ENCODE assay signal across 9 cellular contexts in the genomic region with DNA sequence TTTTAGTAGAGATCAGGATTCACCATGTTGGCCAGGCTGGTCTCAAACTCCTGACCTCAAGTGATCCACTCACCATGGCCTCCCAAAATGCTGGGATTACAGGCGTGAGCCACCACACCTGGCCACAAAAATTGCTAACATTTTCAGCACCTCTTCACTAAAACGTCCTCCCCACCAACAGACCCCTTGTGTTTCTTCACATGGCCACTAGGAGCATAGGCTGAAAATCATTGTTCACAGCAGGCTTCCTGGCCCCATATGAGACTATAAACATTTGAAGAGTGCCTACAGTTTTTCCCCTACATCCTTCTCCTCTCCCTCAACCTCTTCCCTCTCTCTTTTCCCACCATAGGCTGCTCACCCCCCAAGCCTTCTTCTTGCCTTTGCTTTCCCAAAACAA. TPM values are rescaled to one million over a fixed set of nuclear protein-coding genes. Genes with fewer than 3 reads are reported as not detected.
A peak's percentile ranks its signal among the peaks of the same experiment; 100 is the strongest.
DNase-seq lines count a peak whose midpoint lies in the region; ATAC-seq and TF ChIP-seq lines count a peak whose summit lies in the region.
"Had no signal": no experiment of that assay in that cellular context is flagged by ENCODE, and none has a peak within 500 bp of the region (broad histone marks: within the 10 kb centered on the region; RNA-seq: fewer than 3 reads in every experiment).

No MANE protein-coding gene starts in this region.

- ATAC-seq in Panc1, result peak; percentile 68; the same call in 1 of the 2 replicates
- no peak for ATAC-seq in HG02588 (IDR thresholded peaks at IDR 0.05; ENCODE audit: unreplicated experiment)

- no peak for TF ChIP-seq POLR2A in vagina (IDR thresholded peaks at IDR 0.05)
- no peak for TF ChIP-seq POLR2A in sigmoid colon (IDR thresholded peaks at IDR 0.05)

- no TSS peak for BruUV-seq in Panc1 (replicated peaks; lab: Mats Ljungman, UMichigan)

- no peak for TF ChIP-seq EP300 in sigmoid colon (IDR thresholded peaks at IDR 0.05)

- intact Hi-C loops in Panc1 (cut with micrococcal nuclease; ENCODE audit: unreplicated experiment), result no loop called here
- intact Hi-C loops in vagina (cut with DNase I), result no loop called here
- intact Hi-C loops in sigmoid colon (cut with DNase I), result no loop called here

- H3K4me1 ChIP-seq in Panc1 (ENCODE audit: control insufficient read depth, insufficient read depth, low read length) (no peaks in the 10 kb centered on the region), vagina (peaks cover 7% of the 10 kb centered on the region), sigmoid colon (peaks cover 0 to 19% (median 16%) of the 10 kb centered on the region in 4 donors)

- in situ Hi-C loops in Panc1 (cut with HindIII; ENCODE audit: low pct_unique_long_range_greater_than_20kb, low sequenced_read_pairs), result no loop called here

- 43 to 49% methylated on average over 2 of the region's 2 CpGs for WGBS in sigmoid colon, 2 donors

- H3K9me3 ChIP-seq in Panc1 (ENCODE audit: control insufficient read depth, insufficient read depth, low read depth, low read length) (no peaks in the 10 kb centered on the region), vagina (no peaks in the 10 kb centered on the region), sigmoid colon (no peaks in the 10 kb centered on the region)

- H3K36me3 ChIP-seq in Panc1 (ENCODE audit: control insufficient read depth, insufficient read depth, low read length) (no peaks in the 10 kb centered on the region), vagina (no peaks in the 10 kb centered on the region), sigmoid colon (no peaks in the 10 kb centered on the region)

- CTCF ChIA-PET in AG04449 (lab: Yijun Ruan, JAX), result interaction anchor here (1.0 to 1.7 kb wide), 2 partner anchors 10 to 57 kb away, joined by 3 to 7 read pairs; no protein-coding TSS in a partner anchor
- CTCF ChIA-PET in GM10248 (lab: Yijun Ruan, JAX), result interaction anchor here (0.7 to 1.8 kb wide), 5 partner anchors 14 to 368 kb away, joined by 3 to 4 read pairs (median 4); no protein-coding TSS in a partner anchor
- CTCF ChIA-PET in Panc1 (lab: Charles Lee), result no interaction called here

- H3K27me3 ChIP-seq in Panc1 (ENCODE audit: control insufficient read depth, insufficient read depth, low read length), result no peaks in the 10 kb centered on the region
- H3K27me3 ChIP-seq in vagina, result no peaks in the 10 kb centered on the region
- no peaks in the 10 kb centered on the region for H3K27me3 ChIP-seq in sigmoid colon

- TF ChIP-seq CTCF in AG04449 (IDR thresholded peaks at IDR 0.05; ENCODE audit: insufficient read depth, low read length, missing control alignments) (peak; percentile 30), GM10248 (IDR thresholded peaks at IDR 0.05; ENCODE audit: control extremely low read depth, extremely low read depth, low read depth, missing control alignments) (peak; percentile 33), Panc1 (IDR thresholded peaks at IDR 0.05) (peak; percentile 71), fibroblast of the aortic adventitia (IDR thresholded peaks at IDR 0.05; ENCODE audit: insufficient read depth, low read length) (peak; percentile 50), vagina (IDR thresholded peaks at IDR 0.05) (no peak), sigmoid colon (IDR thresholded peaks at IDR 0.05) (no peak)

- H3K4me3 ChIP-seq in AG04449 (ENCODE audit: low read depth, low read length) (no peak overlapping the region), Panc1 (ENCODE audit: low read depth in 2 of 2, low read length in 2 of 2) (no peak overlapping the region), fibroblast of the aortic adventitia (ENCODE audit: low read depth, low read length) (no peak overlapping the region), vagina (no peak overlapping the region), sigmoid colon (no peak overlapping the region)

- POLR2A ChIA-PET in AG04449 (lab: Yijun Ruan, JAX) (no interaction called here), GM10248 (lab: Yijun Ruan, JAX) (no interaction called here), Panc1 (lab: Charles Lee) (no interaction called here)

- DNase-seq in AG04449 (ENCODE audit: low read depth, low spot score) (no peak), GM10248 (ENCODE audit: extremely low spot score) (peak; percentile 52), Panc1 (ENCODE audit: low read depth, low spot score) (no peak), fibroblast of the aortic adventitia (ENCODE audit: low read depth) (no peak), NCI-H2081 (lab: John Stamatoyannopoulos, UW) (no peak), vagina (ENCODE audit: extremely low spot score in 2 of 2) (no peak), sigmoid colon (no peak)
- DNase-seq: activated naive CD8-positive, alpha-beta T cell treated with anti-CD3 and anti-CD28 coated beads, Interleukin-2, amount 10 ng/mL, durations not matched to agents 7 days and 5 days had no signal

- H3K27ac ChIP-seq in Panc1 (ENCODE audit: low read length) (no peak overlapping the region), vagina (no peak overlapping the region), sigmoid colon (no peak overlapping the region)

RNA-seq across cellular contexts. Expression of a gene that starts 28.0 kb away (rescaled TPM):
- total RNA-seq in Panc1 (2021; ENCODE audit: unreplicated experiment) (266 TPM), fibroblast of the aortic adventitia (ENCODE audit: low replicate concordance) (152 and 393 TPM in 2 replicates), vagina (197 TPM), sigmoid colon (100 to 1,000 TPM; 118 to 194 (median 153) TPM)
- polyA plus RNA-seq in Panc1 (2012; ENCODE audit: insufficient read length), result 210 TPM
- 100 to 1,000 TPM in 1 of 3 donors, 10 to 100 TPM in 2; 55.9 to 152 (median 56.4) TPM for polyA plus RNA-seq in sigmoid colon

RNA-seq across cellular contexts. Expression of a gene that starts 47.5 kb away (rescaled TPM):
- 82.2 TPM for total RNA-seq in Panc1 (2021; ENCODE audit: unreplicated experiment)
- 29.2 TPM for polyA plus RNA-seq in Panc1 (2012; ENCODE audit: insufficient read length)
- 47.8 and 52.2 TPM in 2 replicates for total RNA-seq in fibroblast of the aortic adventitia (ENCODE audit: low replicate concordance)
- 27.7 TPM for total RNA-seq in vagina
- total RNA-seq in sigmoid colon, result 10 to 100 TPM; 36.7 to 46.0 (median 40.8) TPM
- 10 to 100 TPM in 1 of 3 donors, 1 to 10 TPM in 2; 4.2 to 11.2 (median 4.2) TPM for polyA plus RNA-seq in sigmoid colon

Comparison
In these comparisons a context has a peak if more than half of its experiments do, and no peak if none do; other contexts are left out.
1. CTCF ChIP-seq: peak in AG04449 (single experiment), GM10248 (single experiment), Panc1 (single experiment) and fibroblast of the aortic adventitia (single experiment); none in vagina (0 of 3) and sigmoid colon (0 of 4).